20 cellular contexts compared by ENCODE assay signal in the genomic region with DNA sequence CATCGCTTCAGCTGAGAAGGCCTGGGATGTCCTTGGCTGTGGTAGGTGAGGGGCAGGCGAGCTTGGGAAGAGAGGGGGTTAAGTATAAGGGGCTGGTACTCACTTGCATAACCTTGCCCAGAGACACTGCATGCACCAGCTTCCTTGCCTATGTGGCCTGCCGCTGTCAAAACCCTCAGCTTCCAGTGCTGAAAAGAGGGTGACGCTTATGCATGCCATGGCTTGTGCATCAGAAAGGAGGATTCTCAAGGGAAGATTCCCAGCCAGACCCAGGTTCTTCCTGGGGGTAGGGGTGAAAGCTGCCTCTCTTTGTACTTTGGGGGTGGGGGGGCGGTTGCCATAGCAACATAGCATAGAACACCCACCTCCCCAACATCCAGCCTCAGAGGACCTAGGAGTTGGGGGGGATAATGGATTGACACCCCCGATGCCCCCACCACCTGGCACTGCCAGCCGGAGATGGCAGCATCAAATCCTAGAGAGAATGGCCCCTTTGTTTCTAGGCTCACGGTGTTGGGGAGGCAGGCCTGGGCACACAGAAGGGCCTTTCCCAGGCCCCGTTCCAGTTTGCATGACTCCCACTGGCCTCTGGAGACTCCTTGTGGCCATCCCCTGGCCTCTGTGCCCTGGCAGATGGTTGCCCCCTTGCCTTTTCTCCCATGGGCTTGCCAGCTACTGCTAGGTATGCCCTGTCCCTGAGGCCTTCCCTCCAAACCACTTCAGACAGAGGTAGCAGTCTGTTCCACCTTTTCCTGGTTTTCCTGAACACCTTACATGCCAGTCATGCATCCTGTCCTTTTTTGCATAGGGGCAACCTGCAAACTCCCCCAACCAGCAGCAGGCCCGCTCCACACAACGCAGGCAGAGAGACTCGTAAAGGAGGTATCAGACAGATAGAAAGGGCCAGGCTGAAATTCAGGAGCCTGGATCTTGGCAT. TPM values are rescaled to one million over a fixed set of nuclear protein-coding genes. Genes with fewer than 3 reads are reported as not detected.
DNase-seq lines count a peak whose midpoint lies in the region; ATAC-seq and TF ChIP-seq lines count a peak whose summit lies in the region.
"Had no signal": no experiment of that assay in that cellular context is flagged by ENCODE, and none has a peak within 500 bp of the region (broad histone marks: within the 10 kb centered on the region; RNA-seq: fewer than 3 reads in every experiment).

No MANE protein-coding gene starts in this region.

- ATAC-seq in HG03565 (IDR thresholded peaks at IDR 0.05; ENCODE audit: unreplicated experiment) (no peak), HG03135 (IDR thresholded peaks at IDR 0.05; ENCODE audit: unreplicated experiment) (no peak)
- ATAC-seq: activated CD8-positive, alpha-beta T cell treated with anti-CD3 and anti-CD28 coated beads for 36 hours; body of pancreas; effector memory CD8-positive, alpha-beta T cell; left cardiac atrium; stimulated activated effector memory CD8-positive, alpha-beta T cell treated with anti-CD3 and anti-CD28 coated beads, Interleukin-12 subunit alpha, Interleukin-12 subunit beta, amount 100 ng/mL, for 72 hours had no signal

- TF ChIP-seq CTCF in HEK293 (tag by site-specific recombination; IDR thresholded peaks at IDR 0.05) (no peak), mesothelial cell of epicardium (IDR thresholded peaks at IDR 0.05; ENCODE audit: unreplicated experiment) (no peak)

- DNase-seq in anterior cingulate cortex (lab: John Stamatoyannopoulos, UW), result peak in 55 of 58 donors; percentile 47 to 95 (median 85)
- peak; percentile 90 to 98 for DNase-seq in hippocampal formation (lab: John Stamatoyannopoulos, UW)
- DNase-seq in posterior cingulate gyrus, result peak; percentile 77 to 98 (median 86)
- no peak for DNase-seq in mesothelial cell of epicardium (ENCODE audit: low spot score in 2 of 2, unreplicated experiment in 2 of 2)
- DNase-seq: activated CD4-positive, CD25-positive, alpha-beta regulatory T cell treated with anti-CD3 and anti-CD28 coated beads, Interleukin-2, amount 50 U/mL, for 72 hours; activated CD8-positive, alpha-beta T cell treated with anti-CD3 and anti-CD28 coated beads for 36 hours; body of pancreas; effector memory CD8-positive, alpha-beta T cell; esophagus squamous epithelium; left cardiac atrium; NCI-H146; testis had no signal

- no peak overlapping the region for H3K27ac Mint-ChIP-seq in mesothelial cell of epicardium
- H3K27ac Mint-ChIP-seq: activated CD8-positive, alpha-beta T cell treated with anti-CD3 and anti-CD28 coated beads for 36 hours; activated naive CD8-positive, alpha-beta T cell treated with anti-CD3 and anti-CD28 coated beads, Interleukin-2, amount 10 ng/mL, durations not matched to agents 7 days and 5 days; effector memory CD8-positive, alpha-beta T cell; memory B cell; stimulated activated effector memory CD8-positive, alpha-beta T cell treated with anti-CD3 and anti-CD28 coated beads, Interleukin-12 subunit alpha, Interleukin-12 subunit beta, amount 100 ng/mL, for 72 hours had no signal

- H3K9me3 Mint-ChIP-seq in mesothelial cell of epicardium, result no peaks in the 10 kb centered on the region
- H3K9me3 Mint-ChIP-seq: activated CD8-positive, alpha-beta T cell treated with anti-CD3 and anti-CD28 coated beads for 36 hours; activated naive CD8-positive, alpha-beta T cell treated with anti-CD3 and anti-CD28 coated beads, Interleukin-2, amount 10 ng/mL, durations not matched to agents 7 days and 5 days; effector memory CD8-positive, alpha-beta T cell; memory B cell; stimulated activated effector memory CD8-positive, alpha-beta T cell treated with anti-CD3 and anti-CD28 coated beads, Interleukin-12 subunit alpha, Interleukin-12 subunit beta, amount 100 ng/mL, for 72 hours had no signal

- no peaks in the 10 kb centered on the region for H3K4me1 ChIP-seq in HEK293 (ENCODE audit: control insufficient read depth, insufficient read depth, low read length)
- H3K4me1 ChIP-seq: body of pancreas, esophagus squamous epithelium, testis had no signal

- CTCF ChIA-PET in HEK293 (lab: Yijun Ruan, JAX), result interaction anchor here (1.5 to 3.1 kb wide), 2 partner anchors 28 to 32 kb away, joined by 8 to 13 read pairs; no protein-coding TSS in a partner anchor

- H3K36me3 Mint-ChIP-seq in mesothelial cell of epicardium, result no peaks in the 10 kb centered on the region
- H3K36me3 Mint-ChIP-seq: activated naive CD8-positive, alpha-beta T cell treated with anti-CD3 and anti-CD28 coated beads, Interleukin-2, amount 10 ng/mL, durations not matched to agents 7 days and 5 days; memory B cell; stimulated activated effector memory CD8-positive, alpha-beta T cell treated with anti-CD3 and anti-CD28 coated beads, Interleukin-12 subunit alpha, Interleukin-12 subunit beta, amount 100 ng/mL, for 72 hours had no signal

- no peak overlapping the region for H3K4me3 Mint-ChIP-seq in mesothelial cell of epicardium
- H3K4me3 Mint-ChIP-seq: activated CD8-positive, alpha-beta T cell treated with anti-CD3 and anti-CD28 coated beads for 36 hours; activated naive CD8-positive, alpha-beta T cell treated with anti-CD3 and anti-CD28 coated beads, Interleukin-2, amount 10 ng/mL, durations not matched to agents 7 days and 5 days; effector memory CD8-positive, alpha-beta T cell; memory B cell; stimulated activated effector memory CD8-positive, alpha-beta T cell treated with anti-CD3 and anti-CD28 coated beads, Interleukin-12 subunit alpha, Interleukin-12 subunit beta, amount 100 ng/mL, for 72 hours had no signal

- no peaks in the 10 kb centered on the region for H3K4me1 Mint-ChIP-seq in mesothelial cell of epicardium
- H3K4me1 Mint-ChIP-seq: activated naive CD8-positive, alpha-beta T cell treated with anti-CD3 and anti-CD28 coated beads, Interleukin-2, amount 10 ng/mL, durations not matched to agents 7 days and 5 days; memory B cell had no signal

- no peaks in the 10 kb centered on the region for H3K36me3 ChIP-seq in HEK293 (ENCODE audit: control insufficient read depth in 2 of 2, insufficient read depth in 1 of 2, low read length in 2 of 2)
- H3K36me3 ChIP-seq: esophagus squamous epithelium had no signal

- no peak overlapping the region for H3K27ac ChIP-seq in HEK293 (ENCODE audit: extremely low read depth, low read depth, low read length)
- H3K27ac ChIP-seq: body of pancreas, esophagus squamous epithelium, testis had no signal

- H3K27me3 Mint-ChIP-seq in mesothelial cell of epicardium (ENCODE audit: low read depth), result peaks cover 66% of the 10 kb centered on the region

- intact Hi-C loops in posterior cingulate gyrus (cut with DNase I), result loop anchor here (1.0 kb wide), 1 partner anchor 25 kb away; no protein-coding TSS in a partner anchor

- H3K9me3 ChIP-seq in HEK293 (ENCODE audit: control insufficient read depth, insufficient read depth, low read depth, low read length), result no peaks in the 10 kb centered on the region
- H3K9me3 ChIP-seq: body of pancreas, esophagus squamous epithelium, testis had no signal

- POLR2A ChIA-PET in HEK293 (lab: Yijun Ruan, JAX), result interaction anchor here (0.7 kb wide), 1 partner anchor 23 kb away, joined by 3 read pairs; no protein-coding TSS in a partner anchor

- no peak overlapping the region for H3K4me3 ChIP-seq in HEK293 (ENCODE audit: low read depth, low read length)
- H3K4me3 ChIP-seq: body of pancreas, esophagus squamous epithelium had no signal

TF ChIP-seq in HEK293, 187 proteins besides CTCF, POLR2A, EP300 and RAD21:
- TF ChIP-seq, protein P1, sequence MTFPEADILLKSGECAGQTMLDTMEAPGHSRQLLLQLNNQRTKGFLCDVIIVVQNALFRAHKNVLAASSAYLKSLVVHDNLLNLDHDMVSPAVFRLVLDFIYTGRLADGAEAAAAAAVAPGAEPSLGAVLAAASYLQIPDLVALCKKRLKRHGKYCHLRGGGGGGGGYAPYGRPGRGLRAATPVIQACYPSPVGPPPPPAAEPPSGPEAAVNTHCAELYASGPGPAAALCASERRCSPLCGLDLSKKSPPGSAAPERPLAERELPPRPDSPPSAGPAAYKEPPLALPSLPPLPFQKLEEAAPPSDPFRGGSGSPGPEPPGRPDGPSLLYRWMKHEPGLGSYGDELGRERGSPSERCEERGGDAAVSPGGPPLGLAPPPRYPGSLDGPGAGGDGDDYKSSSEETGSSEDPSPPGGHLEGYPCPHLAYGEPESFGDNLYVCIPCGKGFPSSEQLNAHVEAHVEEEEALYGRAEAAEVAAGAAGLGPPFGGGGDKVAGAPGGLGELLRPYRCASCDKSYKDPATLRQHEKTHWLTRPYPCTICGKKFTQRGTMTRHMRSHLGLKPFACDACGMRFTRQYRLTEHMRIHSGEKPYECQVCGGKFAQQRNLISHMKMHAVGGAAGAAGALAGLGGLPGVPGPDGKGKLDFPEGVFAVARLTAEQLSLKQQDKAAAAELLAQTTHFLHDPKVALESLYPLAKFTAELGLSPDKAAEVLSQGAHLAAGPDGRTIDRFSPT (tag by site-specific recombination; IDR thresholded peaks at IDR 0.05), result peak; percentile 42; the same call in 1 of the 2 replicates
- TF ChIP-seq ZNF394 (tag by site-specific recombination; IDR thresholded peaks at IDR 0.05; ENCODE audit: borderline replicate concordance), result no peak
- TF ChIP-seq ZNF549 (tag by site-specific recombination; IDR thresholded peaks at IDR 0.05), result no peak
- TF ChIP-seq EGR2 (tag by site-specific recombination; IDR thresholded peaks at IDR 0.05; ENCODE audit: low read depth), result no peak
- TF ChIP-seq, protein P2, sequence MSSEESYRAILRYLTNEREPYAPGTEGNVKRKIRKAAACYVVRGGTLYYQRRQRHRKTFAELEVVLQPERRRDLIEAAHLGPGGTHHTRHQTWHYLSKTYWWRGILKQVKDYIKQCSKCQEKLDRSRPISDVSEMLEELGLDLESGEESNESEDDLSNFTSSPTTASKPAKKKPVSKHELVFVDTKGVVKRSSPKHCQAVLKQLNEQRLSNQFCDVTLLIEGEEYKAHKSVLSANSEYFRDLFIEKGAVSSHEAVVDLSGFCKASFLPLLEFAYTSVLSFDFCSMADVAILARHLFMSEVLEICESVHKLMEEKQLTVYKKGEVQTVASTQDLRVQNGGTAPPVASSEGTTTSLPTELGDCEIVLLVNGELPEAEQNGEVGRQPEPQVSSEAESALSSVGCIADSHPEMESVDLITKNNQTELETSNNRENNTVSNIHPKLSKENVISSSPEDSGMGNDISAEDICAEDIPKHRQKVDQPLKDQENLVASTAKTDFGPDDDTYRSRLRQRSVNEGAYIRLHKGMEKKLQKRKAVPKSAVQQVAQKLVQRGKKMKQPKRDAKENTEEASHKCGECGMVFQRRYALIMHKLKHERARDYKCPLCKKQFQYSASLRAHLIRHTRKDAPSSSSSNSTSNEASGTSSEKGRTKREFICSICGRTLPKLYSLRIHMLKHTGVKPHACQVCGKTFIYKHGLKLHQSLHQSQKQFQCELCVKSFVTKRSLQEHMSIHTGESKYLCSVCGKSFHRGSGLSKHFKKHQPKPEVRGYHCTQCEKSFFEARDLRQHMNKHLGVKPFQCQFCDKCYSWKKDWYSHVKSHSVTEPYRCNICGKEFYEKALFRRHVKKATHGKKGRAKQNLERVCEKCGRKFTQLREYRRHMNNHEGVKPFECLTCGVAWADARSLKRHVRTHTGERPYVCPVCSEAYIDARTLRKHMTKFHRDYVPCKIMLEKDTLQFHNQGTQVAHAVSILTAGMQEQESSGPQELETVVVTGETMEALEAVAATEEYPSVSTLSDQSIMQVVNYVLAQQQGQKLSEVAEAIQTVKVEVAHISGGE (tag by site-specific recombination; conservative IDR thresholded peaks at IDR 0.05; ENCODE audit: low read depth), result no peak

RNA-seq across cellular contexts. Expression of a gene that starts 44.6 kb away (rescaled TPM):
- 0.88 to 1.2 TPM (median 0.92 TPM) in 3 replicates for total RNA-seq in mesothelial cell of epicardium
- total RNA-seq: activated CD8-positive, alpha-beta T cell treated with anti-CD3 and anti-CD28 coated beads for 36 hours; activated naive CD8-positive, alpha-beta T cell treated with anti-CD3 and anti-CD28 coated beads, Interleukin-2, amount 10 ng/mL, durations not matched to agents 7 days and 5 days; left cardiac atrium; omental fat pad; T-helper 1 cell treated with Interleukin-12 subunit alpha and Interleukin-12 subunit beta and Interleukin-4 antibody, amounts not matched to agents 30 ng/mL and 1 ng/mL, for 36 hours had no signal

Comparison
In these comparisons a context has a peak if more than half of its experiments do, and no peak if none do; other contexts are left out.
1. DNase-seq: peak in anterior cingulate cortex (55 of 58), hippocampal formation (2 of 2) and posterior cingulate gyrus (10 of 10); none in mesothelial cell of epicardium (0 of 2).